Comparison of ENCODE assay signal across 8 cellular contexts in the genomic region with DNA sequence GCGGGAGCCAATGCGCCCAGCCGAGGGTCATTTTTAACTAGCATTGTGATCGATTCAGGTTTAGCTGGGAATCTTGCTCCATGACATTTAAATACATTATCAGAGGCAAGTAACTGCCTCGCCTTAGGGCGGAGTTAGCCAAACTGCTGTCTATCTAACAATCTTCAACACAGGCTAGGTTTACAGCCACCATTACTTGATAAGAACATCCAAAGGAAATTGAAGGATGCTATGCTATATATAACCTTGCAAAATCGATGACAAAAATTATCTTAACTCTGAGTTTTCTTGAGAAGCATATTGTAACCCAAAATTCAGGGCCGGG. TPM values are rescaled to one million over a fixed set of nuclear protein-coding genes. Genes with fewer than 3 reads are reported as not detected.
DNase-seq lines count a peak whose midpoint lies in the region; ATAC-seq and TF ChIP-seq lines count a peak whose summit lies in the region.

No MANE protein-coding gene starts in this region.

- peaks cover 11% of the 10 kb centered on the region; the same call in 1 of the 2 replicates for H3K36me3 ChIP-seq in KMS-11 (ENCODE audit: insufficient read depth)

- DNase-seq in AG10803 (ENCODE audit: low read depth) = no peak
- DNase-seq in caudate nucleus (lab: John Stamatoyannopoulos, UW) = no peak
- no peak for DNase-seq in naive B cell
- no peak for DNase-seq in NCI-H146 (lab: John Stamatoyannopoulos, UW)
- DNase-seq in NCI-H2029 (lab: John Stamatoyannopoulos, UW) = no peak
- DNase-seq in NCI-H774 (lab: John Stamatoyannopoulos, UW) = no peak
- no peak for DNase-seq in cerebellum (ENCODE audit: low spot score)

- H3K9me3 Mint-ChIP-seq in naive B cell = no peaks in the 10 kb centered on the region

- ATAC-seq in naive B cell (ENCODE audit: low read depth in 2 of 2) = no peak

- H3K27me3 ChIP-seq in KMS-11 (ENCODE audit: insufficient read depth, low read depth) = no peaks in the 10 kb centered on the region

- H2AFZ ChIP-seq in KMS-11 (ENCODE audit: low read depth) = no peak overlapping the region

- H3K27me3 Mint-ChIP-seq in naive B cell = no peaks in the 10 kb centered on the region

- H3K4me3 ChIP-seq in AG10803 (ENCODE audit: low read length) (peak overlapping the region; percentile 92), KMS-11 (IDR thresholded peaks at IDR 0.05; ENCODE audit: insufficient read depth, low read depth, low read length) (peak overlapping the region; percentile 52)

- peaks cover 49% of the 10 kb centered on the region for H4K20me1 ChIP-seq in KMS-11 (ENCODE audit: insufficient read depth)

- peak overlapping the region; percentile 97 for H3K9ac ChIP-seq in KMS-11

- H3K36me3 Mint-ChIP-seq in naive B cell = peaks cover 5 to 7% of the 10 kb centered on the region in 2 donors

- peak overlapping the region; percentile 89 to 99 (median 96) for H3K4me3 Mint-ChIP-seq in naive B cell

- H3K27ac Mint-ChIP-seq in naive B cell = peak overlapping the region in 4 of 6 donors; percentile 72 to 99 (median 96)

- peak overlapping the region; percentile 91; the same call in 1 of the 2 replicates for H3K27ac ChIP-seq in KMS-11
- peak overlapping the region; percentile 77 for H3K27ac ChIP-seq in caudate nucleus (ENCODE audit: low read depth, low read length)

- peaks cover 24 to 35% (median 28%) of the 10 kb centered on the region in 3 donors for H3K4me1 Mint-ChIP-seq in naive B cell

- peaks cover 65% of the 10 kb centered on the region for H3K79me2 ChIP-seq in KMS-11 (ENCODE audit: insufficient read depth, low read depth)

- H3K4me1 ChIP-seq in KMS-11 (ENCODE audit: low read depth, poor library complexity, severe bottlenecking) = peaks cover 67% of the 10 kb centered on the region

- TF ChIP-seq CTCF in AG10803 (conservative IDR thresholded peaks at IDR 0.05; ENCODE audit: low read length) (no peak), KMS-11 (conservative IDR thresholded peaks at IDR 0.05; ENCODE audit: low read depth, low read length) (no peak)

- H3K4me2 ChIP-seq in KMS-11 = peak overlapping the region; percentile 82

RNA-seq across cellular contexts. Expression of gene TFRC, which starts 1.4 kb away (rescaled TPM):
- polyA plus RNA-seq in naive B cell (ENCODE audit: low read depth in 6 of 6) = 10 to 100 TPM; 15.0 to 33.8 (median 25.4) TPM
- 102 TPM for total RNA-seq in cerebellum
